Comparison of ENCODE assay signal across 28 cellular contexts in genomic region chr1:198141668-198142351, GRCh38.
"Had no signal": no experiment of that assay in that cellular context is flagged by ENCODE, and none has a peak within 500 bp of the region (broad histone marks: within the 10 kb centered on the region; RNA-seq: fewer than 3 reads in every experiment).

No MANE protein-coding gene starts in this region.

- H3K9ac ChIP-seq: SK-N-SH had no signal

- H3K27me3 Mint-ChIP-seq: activated naive CD8-positive, alpha-beta T cell treated with anti-CD3 and anti-CD28 coated beads, Interleukin-2, amount 10 ng/mL, durations not matched to agents 7 days and 5 days had no signal

- H3K4me1 ChIP-seq: breast epithelium, Peyer's patch, SJCRH30 had no signal

- H3K4me3 Mint-ChIP-seq: activated CD4-positive, alpha-beta memory T cell treated with anti-CD3 and anti-CD28 coated beads, Interleukin-2, amount 10 ng/mL, durations not matched to agents 7 days and 5 days; activated naive CD8-positive, alpha-beta T cell treated with anti-CD3 and anti-CD28 coated beads, Interleukin-2, amount 10 ng/mL, durations not matched to agents 7 days and 5 days; activated T-helper 1 cell treated with anti-CD3 and anti-CD28 coated beads, Interleukin-12 subunit alpha, Interleukin-12 subunit beta, Interleukin-2, Interleukin-4 antibody, amounts not matched to agents 30 ng/mL and 10 ng/mL and 1 ng/mL, durations not matched to agents 14 hours and 24 hours and 36 hours had no signal

- H3K9me3 ChIP-seq: breast epithelium, Peyer's patch, SJCRH30, SK-N-SH had no signal

- H3K4me3 ChIP-seq: breast epithelium, Peyer's patch, SJCRH30 had no signal

- H3K27me3 ChIP-seq: breast epithelium, Peyer's patch, SJCRH30 had no signal

- H3K4me2 ChIP-seq: SK-N-SH had no signal

- H3K36me3 ChIP-seq: breast epithelium, Peyer's patch, SJCRH30 had no signal

- H3K27ac Mint-ChIP-seq: activated CD4-positive, alpha-beta memory T cell treated with anti-CD3 and anti-CD28 coated beads, Interleukin-2, amount 10 ng/mL, durations not matched to agents 7 days and 5 days; activated naive CD8-positive, alpha-beta T cell treated with anti-CD3 and anti-CD28 coated beads, Interleukin-2, amount 10 ng/mL, durations not matched to agents 7 days and 5 days; activated T-helper 1 cell treated with anti-CD3 and anti-CD28 coated beads, Interleukin-12 subunit alpha, Interleukin-12 subunit beta, Interleukin-2, Interleukin-4 antibody, amounts not matched to agents 30 ng/mL and 10 ng/mL and 1 ng/mL, durations not matched to agents 14 hours and 24 hours and 36 hours had no signal

- H3K27ac ChIP-seq: breast epithelium, Peyer's patch, RWPE1, SJCRH30, VCaP had no signal

- DNase-seq: activated CD4-positive, alpha-beta memory T cell treated with anti-CD3 and anti-CD28 coated beads, Interleukin-2, amount 10 ng/mL, durations not matched to agents 7 days and 5 days; activated CD4-positive, alpha-beta T cell treated with anti-CD3 and anti-CD28 coated beads, Interleukin-2, amount 50 U/mL, for 1 hour; activated CD4-positive, CD25-positive, alpha-beta regulatory T cell; activated CD8-positive, alpha-beta memory T cell treated with anti-CD3 and anti-CD28 coated beads, Interleukin-2, amount 50 U/mL, for 48 hours; activated effector memory CD4-positive, alpha-beta T cell treated with anti-CD3 and anti-CD28 coated beads, Interleukin-2, amount 50 U/mL, for 16 hours; activated naive CD4-positive, alpha-beta T cell treated with Interleukin-2 at 50 U/mL for 16 hours; activated naive CD8-positive, alpha-beta T cell treated with anti-CD3 and anti-CD28 coated beads, Interleukin-2, amount 10 ng/mL, durations not matched to agents 7 days and 5 days; aorta; caudate nucleus; IMR-90; KBM-7; NCI-H1048; NCI-H146; NCI-H187 treated with DMSO at 0.1 percent for 48 hours; NCI-H2081 treated with DMSO at 0.1 percent for 48 hours; NCI-H2171 treated with DMSO at 0.1 percent for 48 hours; NCI-H510A treated with DMSO at 0.1 percent for 48 hours; NCI-H69; NK-92 treated with Interleukin-12 subunit alpha and Interleukin-12 subunit beta, amount 100 ng/mL, for 24 hours; Peyer's patch; Right ventricle myocardium superior; SJCRH30; SK-N-SH; T-helper 1 cell had no signal
